8 cellular contexts compared by ENCODE assay signal in genomic region chr14:102362084-102362483, GRCh38. TPM values are rescaled to one million over a fixed set of nuclear protein-coding genes. Genes with fewer than 3 reads are reported as not detected.
DNase-seq lines count a peak whose midpoint lies in the region; ATAC-seq and TF ChIP-seq lines count a peak whose summit lies in the region.

No MANE protein-coding gene starts in this region.

- intact Hi-C loops in vagina (cut with DNase I) = no loop called here

- peak overlapping the region; percentile 96 for H3K4me3 ChIP-seq in epithelial cell of esophagus (ENCODE audit: low read length)
- peak overlapping the region; percentile 95 for H3K4me3 ChIP-seq in neuron (ENCODE audit: low read length)
- H3K4me3 ChIP-seq in vagina = peak overlapping the region; percentile 82 to 92

- peaks cover 12% of the 10 kb centered on the region for H3K36me3 ChIP-seq in neuron (ENCODE audit: insufficient read depth, low read length)
- peaks cover 0 to 17% of the 10 kb centered on the region in 2 donors for H3K36me3 ChIP-seq in vagina

- ATAC-seq in GM18517 (IDR thresholded peaks at IDR 0.05; ENCODE audit: unreplicated experiment) = peak; percentile 53
- peak; percentile 33 for ATAC-seq in HG03432 (IDR thresholded peaks at IDR 0.05; ENCODE audit: unreplicated experiment)

- peak overlapping the region; percentile 84 for H2AFZ ChIP-seq in neuron (ENCODE audit: low read depth, low read length)

- TF ChIP-seq POLR2A in vagina (IDR thresholded peaks at IDR 0.05) = no peak

- DNase-seq in activated CD4-positive, alpha-beta T cell treated with anti-CD3 and anti-CD28 coated beads, Interleukin-2, amount 50 U/mL, for 4 hours = peak; percentile 30 to 33
- DNase-seq in epithelial cell of esophagus (ENCODE audit: low read depth) (peak; percentile 54), vagina (ENCODE audit: extremely low spot score in 2 of 2) (no peak), NAMALWA (ENCODE audit: low spot score) (no peak), retina (no peak)

- H3K9me3 ChIP-seq in neuron (ENCODE audit: low read length) = no peaks in the 10 kb centered on the region
- H3K9me3 ChIP-seq in vagina = no peaks in the 10 kb centered on the region

- peak overlapping the region; percentile 87 for H3K27ac ChIP-seq in vagina

- no peak for TF ChIP-seq CTCF in epithelial cell of esophagus (IDR thresholded peaks at IDR 0.05; ENCODE audit: insufficient read depth, low read depth, low read length, missing control alignments)
- no peak for TF ChIP-seq CTCF in vagina (IDR thresholded peaks at IDR 0.05)

- no peaks in the 10 kb centered on the region for H3K27me3 ChIP-seq in neuron (ENCODE audit: insufficient read depth, low read length)
- no peaks in the 10 kb centered on the region for H3K27me3 ChIP-seq in vagina

- H3K4me1 ChIP-seq in neuron (ENCODE audit: insufficient read depth, low read length) = peaks cover 17% of the 10 kb centered on the region
- peaks cover 28% of the 10 kb centered on the region for H3K4me1 ChIP-seq in vagina

RNA-seq across cellular contexts. Expression of gene CINP, which starts 0.6 kb away (rescaled TPM):
- total RNA-seq in vagina = 21.9 TPM

RNA-seq across cellular contexts. Expression of gene TECPR2, which starts 0.7 kb away (rescaled TPM):
- total RNA-seq in vagina = 12.0 TPM

RNA-seq across cellular contexts. Expression of gene ZNF839, which starts 42.5 kb away (rescaled TPM):
- 4.4 TPM for total RNA-seq in vagina

RNA-seq across cellular contexts. Expression of gene MOK, which starts 57.1 kb away (rescaled TPM):
- total RNA-seq in vagina = 14.2 TPM

Comparison
In these comparisons a context has a peak if more than half of its experiments do, and no peak if none do; other contexts are left out.
1. DNase-seq: peak in activated CD4-positive, alpha-beta T cell treated with anti-CD3 and anti-CD28 coated beads, Interleukin-2, amount 50 U/mL, for 4 hours (2 of 2) and epithelial cell of esophagus (single experiment); none in vagina (0 of 2), NAMALWA (single experiment) and retina (single experiment).
2. Peak in every context shown above with its lines, with median percentiles within 50 percentile points of each other: H3K4me3 ChIP-seq.